11 cellular contexts compared by ENCODE assay signal in genomic region chr13:44132710-44133109, GRCh38.
A peak's percentile ranks its signal among the peaks of the same experiment; 100 is the strongest.
DNase-seq lines count a peak whose midpoint lies in the region; ATAC-seq and TF ChIP-seq lines count a peak whose summit lies in the region.
"Had no signal": no experiment of that assay in that cellular context is flagged by ENCODE, and none has a peak within 500 bp of the region (broad histone marks: within the 10 kb centered on the region; RNA-seq: fewer than 3 reads in every experiment).

No MANE protein-coding gene starts in this region.

- no peaks in the 10 kb centered on the region for H3K27me3 ChIP-seq in lung (ENCODE audit: control insufficient read depth, insufficient read depth)

- ATAC-seq in lung (ENCODE audit: insufficient read depth, low FRiP score) (peak; percentile 82), HG02623 (IDR thresholded peaks at IDR 0.05; ENCODE audit: unreplicated experiment) (no peak)
- ATAC-seq: activated T-cell treated with anti-CD3 and anti-CD28 coated beads, Interleukin-2, amount 50 U/mL, for 72 hours had no signal

- 47 to 55% methylated on average over 6 of the region's 6 CpGs for WGBS in lung, 2 donors

- H3K9me3 ChIP-seq in lung (ENCODE audit: control insufficient read depth in 2 of 2, insufficient read depth in 1 of 2, low read length in 1 of 2), result no peaks in the 10 kb centered on the region

- no peak for TF ChIP-seq CTCF in lung (IDR thresholded peaks at IDR 0.05; ENCODE audit: control extremely low read depth, extremely low read depth)

- peaks cover 4 to 5% of the 10 kb centered on the region in 2 donors for H3K4me1 ChIP-seq in lung (ENCODE audit: control insufficient read depth in 2 of 2, insufficient read depth in 2 of 2, low read length in 2 of 2)

- DNase-seq in OCI-M1 (lab: John Stamatoyannopoulos, UW) (peak; percentile 45), dermis blood vessel endothelial cell (peak; percentile 84), lung (ENCODE audit: low spot score) (peak; percentile 60), ureter (ENCODE audit: low spot score) (peak; percentile 50), DMS114 treated with DMSO at 0.1 percent for 48 hours (lab: John Stamatoyannopoulos, UW; ENCODE audit: unreplicated experiment) (no peak), NCI-H82 treated with DMSO at 0.1 percent for 48 hours (lab: John Stamatoyannopoulos, UW; ENCODE audit: unreplicated experiment) (no peak)
- DNase-seq: activated T-cell treated with anti-CD3 and anti-CD28 coated beads, Interleukin-2, amount 50 U/mL, for 72 hours; naive B cell; NCI-H187 treated with DMSO at 0.1 percent for 48 hours; T-helper 1 cell had no signal

- no peaks in the 10 kb centered on the region for H3K36me3 ChIP-seq in lung (ENCODE audit: control insufficient read depth in 2 of 2, insufficient read depth in 2 of 2, low read length in 2 of 2)

- H3K4me3 ChIP-seq in lung, result no peak overlapping the region

- H3K27ac ChIP-seq in lung (ENCODE audit: low read depth in 1 of 2, low read length in 1 of 2), result peak overlapping the region; percentile 34 to 92

Comparison
In these comparisons a context has a peak if more than half of its experiments do, and no peak if none do; other contexts are left out.
1. DNase-seq: peak in OCI-M1 (single experiment), dermis blood vessel endothelial cell (single experiment), lung (single experiment) and ureter (single experiment); none in DMS114 treated with DMSO at 0.1 percent for 48 hours (single experiment) and NCI-H82 treated with DMSO at 0.1 percent for 48 hours (single experiment).